In genomic region chr18:65380571-65380970, GRCh38 we compare ENCODE assay signal across 10 cellular contexts.
"Had no signal": no experiment of that assay in that cellular context is flagged by ENCODE, and none has a peak within 500 bp of the region (broad histone marks: within the 10 kb centered on the region; RNA-seq: fewer than 3 reads in every experiment).

No MANE protein-coding gene starts in this region.

- H3K9me3 ChIP-seq: HAP-1 had no signal

- DNase-seq: GM23248, GOT3, H7, H9, HCEC 1CT, HFFc6 had no signal

- H3K36me3 ChIP-seq: HAP-1 had no signal

- H3K4me1 Mint-ChIP-seq: H9 had no signal

- H3K4me3 ChIP-seq: GM23248, HAP-1 had no signal

- H2AFZ ChIP-seq: GM23248 had no signal

- H3K27ac Mint-ChIP-seq: H9, HFFc6 had no signal

- FAIRE-seq: H1, H54 had no signal

- H3K27ac ChIP-seq: GM23248 had no signal

- H3K9ac ChIP-seq: GM23248 had no signal

- ATAC-seq: HCT116 had no signal

- H3K4me1 ChIP-seq: HAP-1 had no signal

- H3K4me3 Mint-ChIP-seq: H9, HFFc6 had no signal
